Comparison of ENCODE assay signal across 10 cellular contexts in the genomic region with DNA sequence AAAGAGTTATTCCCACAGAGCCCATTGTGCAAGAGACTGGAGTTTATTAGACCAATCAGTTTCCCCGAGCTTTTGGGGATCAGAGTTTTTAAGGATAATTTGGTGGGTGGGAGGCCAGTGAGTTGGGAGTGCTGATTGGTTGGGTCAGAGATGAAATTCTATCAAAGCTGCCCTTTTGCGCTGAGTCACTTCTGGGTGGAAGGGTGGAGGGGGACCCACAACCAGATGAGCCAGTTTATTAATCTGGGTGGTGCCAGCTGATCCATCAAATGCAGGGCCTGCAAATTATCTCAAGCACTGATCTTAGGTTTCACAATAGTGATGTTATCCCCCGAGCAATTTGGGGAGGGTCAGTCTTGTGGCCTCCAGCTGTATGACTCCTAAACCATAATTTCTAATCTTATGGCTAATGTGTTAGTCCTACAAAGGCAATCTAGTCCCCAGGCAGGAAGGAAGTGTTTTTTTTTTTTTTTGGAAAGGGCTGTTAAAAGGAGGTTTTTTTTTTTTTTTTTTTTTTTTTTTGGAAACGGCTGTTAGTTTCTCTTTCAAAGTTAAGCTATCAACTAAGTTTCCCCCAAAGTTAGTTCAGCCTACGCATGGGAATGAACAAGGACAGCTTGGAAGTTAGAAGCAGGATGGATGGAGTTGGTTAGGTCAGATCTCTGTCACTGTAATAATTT. TPM values are rescaled to one million over a fixed set of nuclear protein-coding genes. Genes with fewer than 3 reads are reported as not detected.
DNase-seq lines count a peak whose midpoint lies in the region; ATAC-seq and TF ChIP-seq lines count a peak whose summit lies in the region.
"Had no signal": no experiment of that assay in that cellular context is flagged by ENCODE, and none has a peak within 500 bp of the region (broad histone marks: within the 10 kb centered on the region; RNA-seq: fewer than 3 reads in every experiment).

No MANE protein-coding gene starts in this region.

- POLR2A ChIA-PET in naive thymus-derived CD4-positive, alpha-beta T cell (lab: Charles Lee) = interaction anchor here (0.7 to 1.2 kb wide), 3 partner anchors 25 to 173 kb away, joined by 3 to 4 read pairs (median 3); partner anchors contain the start of gene RBM15

- H3K36me3 Mint-ChIP-seq in naive thymus-derived CD4-positive, alpha-beta T cell = peaks cover 0 to 20% (median 5%) of the 10 kb centered on the region in 5 donors

- H2AFZ ChIP-seq in DND-41 (ENCODE audit: low read depth, low read length) = no peak overlapping the region; the same call in none of the 2 replicates

- ATAC-seq in DND-41 (ENCODE audit: insufficient read depth, low read depth) (peak; percentile 64), HG02884 (IDR thresholded peaks at IDR 0.05; ENCODE audit: unreplicated experiment) (no peak)
- ATAC-seq in naive thymus-derived CD4-positive, alpha-beta T cell = no peak

- intact Hi-C loops in naive thymus-derived CD4-positive, alpha-beta T cell (cut with micrococcal nuclease) = no loop called here
- intact Hi-C loops in esophagus muscularis mucosa (cut with DNase I) = no loop called here

- H3K9me3 Mint-ChIP-seq in naive thymus-derived CD4-positive, alpha-beta T cell = no peaks in the 10 kb centered on the region

- H3K27ac ChIP-seq in DND-41 (ENCODE audit: low read length) (peak overlapping the region; percentile 76), esophagus muscularis mucosa (replicated peaks in 1 of 4) (peak overlapping the region in 2 of 4 donors; percentile 25 to 32)
- peak overlapping the region; percentile 43 for H3K27ac ChIP-seq in naive thymus-derived CD4-positive, alpha-beta T cell (ENCODE audit: low read depth, low read length)
- H3K27ac ChIP-seq: WERI-Rb-1 had no signal

- peak overlapping the region; percentile 76 to 94 (median 88) for H3K27ac Mint-ChIP-seq in naive thymus-derived CD4-positive, alpha-beta T cell

- DNase-seq in DND-41 = peak; percentile 46
- DNase-seq in KBM-7 = peak; percentile 46
- peak; percentile 51 for DNase-seq in amniotic epithelial cell (ENCODE audit: low read depth)
- peak in 4 of 9 donors; percentile 1 to 19 (median 12) for DNase-seq in naive thymus-derived CD4-positive, alpha-beta T cell
- DNase-seq in Kasumi-1 (lab: John Stamatoyannopoulos, UW) = no peak
- DNase-seq in esophagus muscularis mucosa (ENCODE audit: extremely low spot score) = no peak
- DNase-seq in globus pallidus (ENCODE audit: low spot score) = no peak
- DNase-seq: kidney, WERI-Rb-1 had no signal

- CTCF ChIA-PET in naive thymus-derived CD4-positive, alpha-beta T cell (lab: Charles Lee) = interaction anchor here (0.6 to 1.0 kb wide), 2 partner anchors 13 to 177 kb away, joined by 3 to 6 read pairs; no protein-coding TSS in a partner anchor

- 64% methylated on average over 5 of the region's 5 CpGs for WGBS in esophagus muscularis mucosa

- TF ChIP-seq POLR2A in esophagus muscularis mucosa (IDR thresholded peaks at IDR 0.05; ENCODE audit: low read depth) = no peak

- TF ChIP-seq CTCF in DND-41 (IDR thresholded peaks at IDR 0.05; ENCODE audit: borderline replicate concordance, extremely low read depth, low read length, poor library complexity, severe bottlenecking) (no peak), esophagus muscularis mucosa (IDR thresholded peaks at IDR 0.05) (no peak)

- in situ Hi-C loops in KBM-7 (cut with MboI; ENCODE audit: low pct_unique_long_range_greater_than_20kb, low sequenced_read_pairs) = no loop called here

- peak overlapping the region; percentile 41 for H3K9ac ChIP-seq in DND-41 (ENCODE audit: low read depth, low read length)

- peak overlapping the region in 1 of 2 experiments; percentile 31; a peak in 2 of 4 replicates for H3K4me3 ChIP-seq in DND-41 (ENCODE audit: low read depth in 1 of 2, low read length in 2 of 2)
- no peak overlapping the region for H3K4me3 ChIP-seq in naive thymus-derived CD4-positive, alpha-beta T cell (ENCODE audit: low read length)
- H3K4me3 ChIP-seq in esophagus muscularis mucosa = no peak overlapping the region

- peak overlapping the region; percentile 58 for H3K4me2 ChIP-seq in DND-41 (ENCODE audit: insufficient read depth, low read length)

- H3K27me3 ChIP-seq in DND-41 (ENCODE audit: insufficient read depth, low read length, poor library complexity) (no peaks in the 10 kb centered on the region), esophagus muscularis mucosa (no peaks in the 10 kb centered on the region)
- no peaks in the 10 kb centered on the region for H3K27me3 ChIP-seq in naive thymus-derived CD4-positive, alpha-beta T cell (ENCODE audit: control insufficient read depth in 2 of 2, insufficient read depth in 2 of 2, low read length in 2 of 2)

- peaks cover 22% of the 10 kb centered on the region for H3K4me1 ChIP-seq in DND-41 (ENCODE audit: insufficient read depth, low read length)
- H3K4me1 ChIP-seq in naive thymus-derived CD4-positive, alpha-beta T cell (ENCODE audit: control insufficient read depth in 2 of 2, insufficient read depth in 2 of 2, low read length in 2 of 2) = peaks cover 0 to 7% of the 10 kb centered on the region in 2 donors
- H3K4me1 ChIP-seq in esophagus muscularis mucosa = peaks cover 3 to 8% (median 6%) of the 10 kb centered on the region in 4 donors

- H3K27me3 Mint-ChIP-seq in naive thymus-derived CD4-positive, alpha-beta T cell = no peaks in the 10 kb centered on the region

- H3K4me1 Mint-ChIP-seq in naive thymus-derived CD4-positive, alpha-beta T cell = peaks cover 0 to 30% (median 24%) of the 10 kb centered on the region in 7 donors

- H3K36me3 ChIP-seq in DND-41 (ENCODE audit: insufficient read depth, low read length) (peaks cover 9% of the 10 kb centered on the region), esophagus muscularis mucosa (peaks cover 0 to 43% (median 6%) of the 10 kb centered on the region in 4 donors)
- H3K36me3 ChIP-seq in naive thymus-derived CD4-positive, alpha-beta T cell (ENCODE audit: control insufficient read depth in 2 of 3, insufficient read depth in 3 of 3, low read length in 3 of 3) = no peaks in the 10 kb centered on the region

- H4K20me1 ChIP-seq in DND-41 (ENCODE audit: insufficient read depth, low read length) = no peaks in the 10 kb centered on the region

- TF ChIP-seq EP300 in esophagus muscularis mucosa (IDR thresholded peaks at IDR 0.05) = no peak

- H3K9me3 ChIP-seq in DND-41 (ENCODE audit: insufficient read depth, low read length, severe bottlenecking) (no peaks in the 10 kb centered on the region), esophagus muscularis mucosa (no peaks in the 10 kb centered on the region)
- H3K9me3 ChIP-seq in naive thymus-derived CD4-positive, alpha-beta T cell (ENCODE audit: control insufficient read depth in 2 of 3, low read length in 3 of 3) = no peaks in the 10 kb centered on the region

- no peaks in the 10 kb centered on the region for H3K79me2 ChIP-seq in DND-41 (ENCODE audit: insufficient read depth, low read length)

- peak overlapping the region in 9 of 10 donors; percentile 43 to 85 (median 76) for H3K4me3 Mint-ChIP-seq in naive thymus-derived CD4-positive, alpha-beta T cell

RNA-seq across cellular contexts. Expression of gene SLC16A4, which starts 7.4 kb away (rescaled TPM):
- under 1 TPM; 0.19 to 0.76 (median 0.32) TPM for total RNA-seq in naive thymus-derived CD4-positive, alpha-beta T cell
- under 1 TPM; 0.24 to 0.93 TPM for polyA plus RNA-seq in naive thymus-derived CD4-positive, alpha-beta T cell
- 1 to 10 TPM; 5.8 to 8.8 (median 8.4) TPM for total RNA-seq in esophagus muscularis mucosa

RNA-seq across cellular contexts. Expression of gene LAMTOR5, which starts 24.0 kb away (rescaled TPM):
- 100 to 1,000 TPM in 1 of 5 experiments, 10 to 100 TPM in 4; 63.3 to 146 (median 69.4) TPM for total RNA-seq in naive thymus-derived CD4-positive, alpha-beta T cell
- 100 to 1,000 TPM; 226 to 238 TPM for polyA plus RNA-seq in naive thymus-derived CD4-positive, alpha-beta T cell
- 100 to 1,000 TPM in 1 of 4 donors, 10 to 100 TPM in 3; 59.9 to 113 (median 71.0) TPM for total RNA-seq in esophagus muscularis mucosa

RNA-seq across cellular contexts. Expression of gene RBM15, which starts 44.3 kb away (rescaled TPM):
- 10 to 100 TPM; 36.4 to 58.6 (median 46.3) TPM for total RNA-seq in naive thymus-derived CD4-positive, alpha-beta T cell
- 10 to 100 TPM in 1 of 2 donors, 1 to 10 TPM in 1; 7.1 to 15.5 TPM for polyA plus RNA-seq in naive thymus-derived CD4-positive, alpha-beta T cell
- total RNA-seq in esophagus muscularis mucosa = 10 to 100 TPM; 20.6 to 26.6 (median 24.2) TPM

Comparison
In these comparisons a context has a peak if more than half of its experiments do, and no peak if none do; other contexts are left out.
1. DNase-seq: peak in DND-41 (single experiment), KBM-7 (single experiment) and amniotic epithelial cell (single experiment); none in Kasumi-1 (0 of 2), esophagus muscularis mucosa (single experiment) and globus pallidus (single experiment).